8 cellular contexts compared by ENCODE assay signal in genomic region chr4:56435001-56435747, GRCh38. TPM values are rescaled to one million over a fixed set of nuclear protein-coding genes. Genes with fewer than 3 reads are reported as not detected.
A peak's percentile ranks its signal among the peaks of the same experiment; 100 is the strongest.
DNase-seq lines count a peak whose midpoint lies in the region; ATAC-seq and TF ChIP-seq lines count a peak whose summit lies in the region.

TSS of gene PPAT (minus strand) at chr4:56435615. CDS start at chr4:56435477, 138 bp downstream.

- peak within 1 kb of the TSS; percentile 93 for H3K27ac Mint-ChIP-seq in activated CD4-positive, alpha-beta T cell treated with anti-CD3 and anti-CD28 coated beads, Interleukin-2, amount 10 ng/mL, durations not matched to agents 7 days and 5 days

- H3K36me3 Mint-ChIP-seq in activated CD4-positive, alpha-beta T cell treated with anti-CD3 and anti-CD28 coated beads, Interleukin-2, amount 10 ng/mL, durations not matched to agents 7 days and 5 days (ENCODE audit: low read depth) = peaks cover 11% of the 10 kb centered on the region

- CTCF ChIA-PET in BJ (lab: Yijun Ruan, JAX) = interaction anchor here (0.6 to 3.2 kb wide), 8 partner anchors 9 to 487 kb away, joined by 3 to 31 read pairs (median 4); partner anchors contain the start of genes AASDH and CEP135
- CTCF ChIA-PET in activated CD4-positive, alpha-beta T cell treated with anti-CD3 and anti-CD28 coated beads, Interleukin-2, amount 10 ng/mL, durations not matched to agents 7 days and 5 days (lab: Charles Lee) = interaction anchor here (0.6 to 5.7 kb wide), 16 partner anchors 11 to 543 kb away, joined by 3 to 19 read pairs (median 4); partner anchors contain the start of genes CEP135, NOA1 and POLR2B

- peak within 1 kb of the TSS; percentile 65 for H3K4me3 ChIP-seq in BJ (ENCODE audit: low read depth, low read length)
- peak within 1 kb of the TSS; percentile 88 for H3K4me3 ChIP-seq in coronary artery

- peak within 1 kb of the TSS; percentile 89 to 99 for H3K27ac ChIP-seq in coronary artery

- no peaks in the 10 kb centered on the region for H3K27me3 Mint-ChIP-seq in activated CD4-positive, alpha-beta T cell treated with anti-CD3 and anti-CD28 coated beads, Interleukin-2, amount 10 ng/mL, durations not matched to agents 7 days and 5 days

- peaks cover 46% of the 10 kb centered on the region for H3K4me1 Mint-ChIP-seq in activated CD4-positive, alpha-beta T cell treated with anti-CD3 and anti-CD28 coated beads, Interleukin-2, amount 10 ng/mL, durations not matched to agents 7 days and 5 days

- H3K27me3 ChIP-seq in BJ (ENCODE audit: control insufficient read depth, insufficient read depth, low read length) = no peaks in the 10 kb centered on the region

- POLR2A ChIA-PET in BJ (lab: Charles Lee) = interaction anchor here (0.5 to 1.0 kb wide), 4 partner anchors 21 to 1204 kb away, joined by 3 read pairs; partner anchors contain the start of gene AASDH
- POLR2A ChIA-PET in activated CD4-positive, alpha-beta T cell treated with anti-CD3 and anti-CD28 coated beads, Interleukin-2, amount 10 ng/mL, durations not matched to agents 7 days and 5 days (lab: Charles Lee) = interaction anchor here (0.7 to 1.7 kb wide), 4 partner anchors 31 to 1017 kb away, joined by 3 to 8 read pairs (median 4); partner anchors contain the start of genes AASDH and SRP72

- H3K4me3 Mint-ChIP-seq in activated CD4-positive, alpha-beta T cell treated with anti-CD3 and anti-CD28 coated beads, Interleukin-2, amount 10 ng/mL, durations not matched to agents 7 days and 5 days = peak within 1 kb of the TSS; percentile 86

- H3K9me3 Mint-ChIP-seq in activated CD4-positive, alpha-beta T cell treated with anti-CD3 and anti-CD28 coated beads, Interleukin-2, amount 10 ng/mL, durations not matched to agents 7 days and 5 days = no peaks in the 10 kb centered on the region

- DNase-seq in BJ (ENCODE audit: low read depth) = peak; percentile 76
- DNase-seq in GM19238 (ENCODE audit: insufficient read length, low spot score) = peak; percentile 86
- DNase-seq in NCI-H69 (lab: John Stamatoyannopoulos, UW) = peak; percentile 97
- peak; percentile 98 for DNase-seq in activated CD4-positive, alpha-beta T cell treated with anti-CD3 and anti-CD28 coated beads, Interleukin-2, amount 10 ng/mL, durations not matched to agents 7 days and 5 days
- DNase-seq in coronary artery (ENCODE audit: low spot score) = peak; percentile 98
- peak; percentile 98 for DNase-seq in left lobe of liver (ENCODE audit: low spot score)
- DNase-seq in stimulated activated CD4-positive, alpha-beta T cell treated with anti-CD3 and anti-CD28 coated beads, Interleukin-4, amount 100 ng/mL, for 1 hour = peak; percentile 99

- peak; percentile 73 for ATAC-seq in HG03442 (IDR thresholded peaks at IDR 0.05; ENCODE audit: unreplicated experiment)
- ATAC-seq in left lobe of liver = peak; percentile 89

- H3K36me3 ChIP-seq in BJ (ENCODE audit: control insufficient read depth, insufficient read depth, low read length) = no peaks in the 10 kb centered on the region

- TF ChIP-seq CTCF in BJ (IDR thresholded peaks at IDR 0.05; ENCODE audit: insufficient read depth, low read depth, low read length) (peak; percentile 45), coronary artery (IDR thresholded peaks at IDR 0.05) (no peak)

RNA-seq across cellular contexts. Expression of gene PPAT, which starts in this region (rescaled TPM):
- 3.2 and 5.3 TPM in 2 replicates for polyA plus RNA-seq in BJ (2011; rRNA removed)
- 3.2 and 4.7 TPM in 2 replicates for polyA minus RNA-seq in BJ (2011; rRNA and poly(A)+ RNA removed)
- 10 to 100 TPM; 24.3 to 24.7 TPM for total RNA-seq in activated CD4-positive, alpha-beta T cell treated with anti-CD3 and anti-CD28 coated beads, Interleukin-2, amount 10 ng/mL, durations not matched to agents 7 days and 5 days
- 4.7 TPM for total RNA-seq in left lobe of liver

Comparison
In these comparisons a context has a peak if more than half of its experiments do, and no peak if none do; other contexts are left out.
1. Peak in every context shown above with its lines: DNase-seq, ATAC-seq, H3K4me3 ChIP-seq and H3K27ac ChIP-seq.